ENCODE assay signal across 32 cellular contexts in the genomic region with DNA sequence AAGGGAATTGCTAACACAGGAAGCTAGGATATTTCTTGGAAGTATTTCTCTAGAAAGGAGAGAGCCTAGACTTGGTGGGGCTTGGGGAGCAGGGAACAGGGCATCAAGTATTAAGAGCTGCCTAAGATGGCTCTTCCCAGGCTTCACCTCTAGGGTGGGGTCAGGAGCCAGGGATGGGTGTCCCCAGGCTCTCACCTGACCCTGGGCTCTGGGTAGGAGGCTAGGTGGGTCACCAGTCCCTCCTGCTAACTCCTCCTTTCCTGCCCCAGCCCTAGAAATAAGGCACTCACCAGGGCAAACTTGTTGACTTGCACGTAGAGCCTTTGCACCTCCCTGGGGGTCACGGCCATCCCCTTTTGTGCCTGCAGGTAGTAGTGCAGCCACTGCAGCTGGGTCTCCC. TPM values are rescaled to one million over a fixed set of nuclear protein-coding genes. Genes with fewer than 3 reads are reported as not detected.
"Had no signal": no experiment of that assay in that cellular context is flagged by ENCODE, and none has a peak within 500 bp of the region (broad histone marks: within the 10 kb centered on the region; RNA-seq: fewer than 3 reads in every experiment).

No MANE protein-coding gene starts in this region.

- ATAC-seq: naive thymus-derived CD8-positive, alpha-beta T cell; pancreas; right cardiac atrium; sciatic nerve; stimulated activated effector memory CD8-positive, alpha-beta T cell treated with anti-CD3 and anti-CD28 coated beads, Interleukin-12 subunit alpha, Interleukin-12 subunit beta, amount 100 ng/mL, for 72 hours; upper lobe of right lung had no signal

- H3K36me3 Mint-ChIP-seq: stimulated activated effector memory CD8-positive, alpha-beta T cell treated with anti-CD3 and anti-CD28 coated beads, Interleukin-12 subunit alpha, Interleukin-12 subunit beta, amount 100 ng/mL, for 72 hours had no signal

- H3K4me1 ChIP-seq: pancreas, suprapubic skin, upper lobe of right lung had no signal

- H3K4me3 Mint-ChIP-seq: naive thymus-derived CD8-positive, alpha-beta T cell; nephron; neural crest cell; stimulated activated effector memory CD8-positive, alpha-beta T cell treated with anti-CD3 and anti-CD28 coated beads, Interleukin-12 subunit alpha, Interleukin-12 subunit beta, amount 100 ng/mL, for 72 hours; stimulated activated naive CD8-positive, alpha-beta T cell treated with anti-CD3 and anti-CD28 coated beads, Interleukin-15, Interleukin-2, amounts not matched to agents 100 ng/mL and 50 ng/mL, for 24 hours had no signal

- H3K27ac ChIP-seq: pancreas, prostate gland, skin epidermis, suprapubic skin, thoracic aorta, tibial artery, upper lobe of right lung, uterus had no signal

- H3K4me1 Mint-ChIP-seq: naive thymus-derived CD8-positive, alpha-beta T cell; nephron; neural crest cell; stimulated activated effector memory CD8-positive, alpha-beta T cell treated with anti-CD3 and anti-CD28 coated beads, Interleukin-12 subunit alpha, Interleukin-12 subunit beta, amount 100 ng/mL, for 72 hours had no signal

- H3K36me3 ChIP-seq: pancreas, prostate gland, upper lobe of right lung, uterus had no signal

- H3K27me3 Mint-ChIP-seq: naive thymus-derived CD8-positive, alpha-beta T cell; stimulated activated naive CD8-positive, alpha-beta T cell treated with anti-CD3 and anti-CD28 coated beads, Interleukin-15, Interleukin-2, amounts not matched to agents 100 ng/mL and 50 ng/mL, for 24 hours had no signal

- H3K9me3 ChIP-seq: pancreas, prostate gland, suprapubic skin, thoracic aorta, tibial artery, upper lobe of right lung, uterus had no signal

- H3K9me3 Mint-ChIP-seq: naive thymus-derived CD8-positive, alpha-beta T cell; nephron; neural crest cell; stimulated activated effector memory CD8-positive, alpha-beta T cell treated with anti-CD3 and anti-CD28 coated beads, Interleukin-12 subunit alpha, Interleukin-12 subunit beta, amount 100 ng/mL, for 72 hours; stimulated activated naive CD8-positive, alpha-beta T cell treated with anti-CD3 and anti-CD28 coated beads, Interleukin-15, Interleukin-2, amounts not matched to agents 100 ng/mL and 50 ng/mL, for 24 hours had no signal

- H3K27ac Mint-ChIP-seq: naive thymus-derived CD8-positive, alpha-beta T cell; nephron; stimulated activated effector memory CD8-positive, alpha-beta T cell treated with anti-CD3 and anti-CD28 coated beads, Interleukin-12 subunit alpha, Interleukin-12 subunit beta, amount 100 ng/mL, for 72 hours; stimulated activated naive CD8-positive, alpha-beta T cell treated with anti-CD3 and anti-CD28 coated beads, Interleukin-15, Interleukin-2, amounts not matched to agents 100 ng/mL and 50 ng/mL, for 24 hours had no signal

- FAIRE-seq: pancreas had no signal

- H3K27me3 ChIP-seq: pancreas, suprapubic skin, tibial artery, upper lobe of right lung, uterus had no signal

- H3K4me3 ChIP-seq: lung, pancreas, prostate gland, skin epidermis, suprapubic skin, thoracic aorta, tibial artery, upper lobe of right lung, uterus had no signal

- DNase-seq: hippocampal formation; islet precursor cell; midbrain; naive thymus-derived CD8-positive, alpha-beta T cell; nucleus accumbens; posterior cingulate gyrus; retina; right cardiac atrium; stimulated activated CD4-positive, alpha-beta T cell treated with anti-CD3 and anti-CD28 coated beads, Interleukin-12 subunit alpha, Interleukin-12 subunit beta, amount 100 ng/mL, for 4 hours; stimulated activated CD4-positive, alpha-beta T cell treated with anti-CD3 and anti-CD28 coated beads, Interleukin-15, amount 100 ng/mL, for 24 hours; stimulated activated CD4-positive, alpha-beta T cell treated with anti-CD3 and anti-CD28 coated beads, Interleukin-2, amount 100 ng/mL, for 24 hours; stimulated activated CD4-positive, alpha-beta T cell treated with anti-CD3 and anti-CD28 coated beads, Interleukin-4, amount 100 ng/mL, for 1 hour; stimulated activated naive CD4-positive, alpha-beta T cell; tibial artery; trophoblast cell; upper lobe of right lung; uterus had no signal

RNA-seq across cellular contexts. Expression of a gene that starts 29.3 kb away (rescaled TPM):
- total RNA-seq: mucosa of gallbladder; naive thymus-derived CD8-positive, alpha-beta T cell; neural crest cell; osteoblast; pancreas; sciatic nerve; subcutaneous adipose tissue; thoracic aorta had no signal
- polyA plus RNA-seq: naive thymus-derived CD8-positive, alpha-beta T cell had no signal

RNA-seq across cellular contexts. Expression of a gene that starts 59.5 kb away (rescaled TPM):
- total RNA-seq: lung; mesenteric fat pad; mucosa of gallbladder; naive thymus-derived CD8-positive, alpha-beta T cell; neural crest cell; osteoblast; right cardiac atrium; sciatic nerve; subcutaneous adipose tissue; suprapubic skin; thoracic aorta; uterus had no signal
- polyA plus RNA-seq: naive thymus-derived CD8-positive, alpha-beta T cell; right cardiac atrium had no signal
